17 cellular contexts compared by ENCODE assay signal in genomic region chr4:153936121-153936520, GRCh38.
DNase-seq lines count a peak whose midpoint lies in the region; ATAC-seq and TF ChIP-seq lines count a peak whose summit lies in the region.
"Had no signal": no experiment of that assay in that cellular context is flagged by ENCODE, and none has a peak within 500 bp of the region (broad histone marks: within the 10 kb centered on the region; RNA-seq: fewer than 3 reads in every experiment).

No MANE protein-coding gene starts in this region.

- no peak for ATAC-seq in activated CD8-positive, alpha-beta T cell treated with anti-CD3 and anti-CD28 coated beads for 36 hours
- ATAC-seq: CD8-positive, alpha-beta T cell had no signal

- H3K27me3 Mint-ChIP-seq in activated T-helper 2 cell treated with anti-CD3 and anti-CD28 coated beads, Interferon-gamma antibody, Interleukin-2, Interleukin-4, amounts not matched to agents 10 μg/mL and 5 μg/mL and 100 μg/mL, durations not matched to agents 14 hours and 24 hours and 36 hours (ENCODE audit: low read depth), result peaks cover 35% of the 10 kb centered on the region
- peaks cover 41% of the 10 kb centered on the region for H3K27me3 Mint-ChIP-seq in activated CD8-positive, alpha-beta T cell treated with anti-CD3 and anti-CD28 coated beads for 36 hours

- no peaks in the 10 kb centered on the region for H3K36me3 Mint-ChIP-seq in activated T-helper 2 cell treated with anti-CD3 and anti-CD28 coated beads, Interferon-gamma antibody, Interleukin-2, Interleukin-4, amounts not matched to agents 10 μg/mL and 5 μg/mL and 100 μg/mL, durations not matched to agents 14 hours and 24 hours and 36 hours (ENCODE audit: low read depth)
- H3K36me3 Mint-ChIP-seq in activated CD8-positive, alpha-beta T cell treated with anti-CD3 and anti-CD28 coated beads for 36 hours (ENCODE audit: low read depth), result no peaks in the 10 kb centered on the region
- H3K36me3 Mint-ChIP-seq: CD14-positive monocyte; CD8-positive, alpha-beta T cell had no signal

- TF ChIP-seq CTCF in KMS-11 (conservative IDR thresholded peaks at IDR 0.05; ENCODE audit: low read depth, low read length), result no peak
- no peak for TF ChIP-seq CTCF in activated CD8-positive, alpha-beta T cell treated with anti-CD3 and anti-CD28 coated beads for 36 hours (IDR thresholded peaks at IDR 0.05)

- no peaks in the 10 kb centered on the region for H3K79me2 ChIP-seq in KMS-11 (ENCODE audit: insufficient read depth, low read depth)

- no peak overlapping the region for H3K4me3 Mint-ChIP-seq in activated T-helper 2 cell treated with anti-CD3 and anti-CD28 coated beads, Interferon-gamma antibody, Interleukin-2, Interleukin-4, amounts not matched to agents 10 μg/mL and 5 μg/mL and 100 μg/mL, durations not matched to agents 14 hours and 24 hours and 36 hours (ENCODE audit: low read depth)
- no peak overlapping the region for H3K4me3 Mint-ChIP-seq in activated CD8-positive, alpha-beta T cell treated with anti-CD3 and anti-CD28 coated beads for 36 hours
- H3K4me3 Mint-ChIP-seq: CD14-positive monocyte; CD8-positive, alpha-beta T cell had no signal

- intact Hi-C loops in activated T-helper 2 cell treated with anti-CD3 and anti-CD28 coated beads, Interferon-gamma antibody, Interleukin-2, Interleukin-4, amounts not matched to agents 10 μg/mL and 5 μg/mL and 100 μg/mL, durations not matched to agents 14 hours and 24 hours and 36 hours (cut with micrococcal nuclease), result no loop called here
- intact Hi-C loops in activated CD8-positive, alpha-beta T cell treated with anti-CD3 and anti-CD28 coated beads for 36 hours (cut with micrococcal nuclease), result no loop called here

- CTCF ChIA-PET in activated CD8-positive, alpha-beta T cell treated with anti-CD3 and anti-CD28 coated beads for 36 hours (lab: Charles Lee), result no interaction called here

- H3K14ac ChIP-seq in neuronal stem cell (ENCODE audit: low read length), result no peak overlapping the region

- no peak overlapping the region for H3K4ac ChIP-seq in neuronal stem cell (ENCODE audit: low read length)

- H4K8ac ChIP-seq in neuronal stem cell (ENCODE audit: low read depth, low read length), result no peak overlapping the region

- H3K27ac ChIP-seq in KMS-11 (no peak overlapping the region), neuronal stem cell (replicated peaks; ENCODE audit: low read length) (no peak overlapping the region)
- H3K27ac ChIP-seq: 22Rv1, HL-60 had no signal

- H3K79me1 ChIP-seq in neuronal stem cell (ENCODE audit: low read depth, low read length), result no peaks in the 10 kb centered on the region

- H3K4me1 ChIP-seq in KMS-11 (ENCODE audit: low read depth, poor library complexity, severe bottlenecking) (peaks cover 12% of the 10 kb centered on the region), neuronal stem cell (ENCODE audit: control insufficient read depth in 2 of 2, insufficient read depth in 1 of 2, low read depth in 1 of 2, low read length in 2 of 2) (peaks cover 17 to 22% of the 10 kb centered on the region in 2 donors)

- no peaks in the 10 kb centered on the region for H4K20me1 ChIP-seq in KMS-11 (ENCODE audit: insufficient read depth)

- H3K4me2 ChIP-seq in KMS-11, result peak overlapping the region; percentile 2; the same call in 1 of the 2 replicates
- no peak overlapping the region for H3K4me2 ChIP-seq in neuronal stem cell (ENCODE audit: insufficient read depth, low read length, poor library complexity, severe bottlenecking)

- peaks cover 5% of the 10 kb centered on the region for H3K4me1 Mint-ChIP-seq in activated T-helper 2 cell treated with anti-CD3 and anti-CD28 coated beads, Interferon-gamma antibody, Interleukin-2, Interleukin-4, amounts not matched to agents 10 μg/mL and 5 μg/mL and 100 μg/mL, durations not matched to agents 14 hours and 24 hours and 36 hours (ENCODE audit: low read depth)
- no peaks in the 10 kb centered on the region for H3K4me1 Mint-ChIP-seq in activated CD8-positive, alpha-beta T cell treated with anti-CD3 and anti-CD28 coated beads for 36 hours (ENCODE audit: low read depth)

- no peak overlapping the region for H2BK5ac ChIP-seq in neuronal stem cell (ENCODE audit: low read length)

- H3K27me3 ChIP-seq in KMS-11 (ENCODE audit: insufficient read depth, low read depth) (no peaks in the 10 kb centered on the region), neuronal stem cell (ENCODE audit: control insufficient read depth in 3 of 3, insufficient read depth in 3 of 3, low read depth in 1 of 3, low read length in 3 of 3) (no peaks in the 10 kb centered on the region)

- H2AK5ac ChIP-seq in neuronal stem cell (ENCODE audit: low read depth, low read length), result no peak overlapping the region

- no peak overlapping the region for H2BK120ac ChIP-seq in neuronal stem cell (ENCODE audit: low read depth, low read length)

- 0 out of 2 replicates have a peak overlapping the region, but pooled peaks have one; percentile 12 for H2AFZ ChIP-seq in KMS-11 (ENCODE audit: low read depth)
- H2AFZ ChIP-seq in neuronal stem cell (ENCODE audit: low read length), result no peak overlapping the region

- POLR2A ChIA-PET in activated CD8-positive, alpha-beta T cell treated with anti-CD3 and anti-CD28 coated beads for 36 hours (lab: Charles Lee), result no interaction called here

- in situ Hi-C loops in SK-MEL-5 (cut with HindIII; ENCODE audit: low pct_unique_long_range_greater_than_20kb, low sequenced_read_pairs), result no loop called here

- no peaks in the 10 kb centered on the region for H3K36me3 ChIP-seq in KMS-11 (ENCODE audit: insufficient read depth)
- H3K36me3 ChIP-seq in neuronal stem cell (replicated peaks in 1 of 2; ENCODE audit: control insufficient read depth in 2 of 2, insufficient read depth in 2 of 2, low read length in 2 of 2), result no peaks in the 10 kb centered on the region

- H4K91ac ChIP-seq in neuronal stem cell (ENCODE audit: low read depth, low read length, poor library complexity), result no peak overlapping the region

- no peaks in the 10 kb centered on the region for H3K9me3 ChIP-seq in neuronal stem cell (replicated peaks in 1 of 2; ENCODE audit: control insufficient read depth in 2 of 2, insufficient read depth in 1 of 2, low read depth in 1 of 2, low read length in 2 of 2)

- H3K9ac ChIP-seq in KMS-11 (no peak overlapping the region), neuronal stem cell (ENCODE audit: low read depth, low read length, poor library complexity) (no peak overlapping the region)

- no peak overlapping the region for H3K4me3 ChIP-seq in KMS-11 (IDR thresholded peaks at IDR 0.05; ENCODE audit: insufficient read depth, low read depth, low read length)
- no peak overlapping the region for H3K4me3 ChIP-seq in neuronal stem cell (ENCODE audit: low read length in 2 of 2)

- no peak overlapping the region for H3K27ac Mint-ChIP-seq in activated T-helper 2 cell treated with anti-CD3 and anti-CD28 coated beads, Interferon-gamma antibody, Interleukin-2, Interleukin-4, amounts not matched to agents 10 μg/mL and 5 μg/mL and 100 μg/mL, durations not matched to agents 14 hours and 24 hours and 36 hours
- H3K27ac Mint-ChIP-seq in activated CD8-positive, alpha-beta T cell treated with anti-CD3 and anti-CD28 coated beads for 36 hours, result no peak overlapping the region
- H3K27ac Mint-ChIP-seq: CD14-positive monocyte; CD8-positive, alpha-beta T cell had no signal

- no peak overlapping the region for H2BK15ac ChIP-seq in neuronal stem cell (ENCODE audit: low read length)

- no CpG with 5 or more reads among the region's 3 CpGs for WGBS in neuronal stem cell (ENCODE audit: extremely low coverage in 2 of 2, insufficient read length in 2 of 2, insufficient replicate concordance in 1 of 2), 2 donors

- H3K18ac ChIP-seq in neuronal stem cell (ENCODE audit: low read length), result peak overlapping the region; percentile 9

- no peak overlapping the region for H2BK12ac ChIP-seq in neuronal stem cell (ENCODE audit: low read length)

- no peaks in the 10 kb centered on the region for H3K9me3 Mint-ChIP-seq in activated T-helper 2 cell treated with anti-CD3 and anti-CD28 coated beads, Interferon-gamma antibody, Interleukin-2, Interleukin-4, amounts not matched to agents 10 μg/mL and 5 μg/mL and 100 μg/mL, durations not matched to agents 14 hours and 24 hours and 36 hours
- H3K9me3 Mint-ChIP-seq in activated CD8-positive, alpha-beta T cell treated with anti-CD3 and anti-CD28 coated beads for 36 hours, result peaks cover 4% of the 10 kb centered on the region
- H3K9me3 Mint-ChIP-seq: CD14-positive monocyte; CD8-positive, alpha-beta T cell had no signal

- no peak overlapping the region for H3K23ac ChIP-seq in neuronal stem cell (ENCODE audit: low read depth, low read length, poor library complexity)

- DNase-seq in NCI-H82 (lab: John Stamatoyannopoulos, UW), result peak; percentile 43
- no peak for DNase-seq in NCI-H82 treated with DMSO at 0.1 percent for 48 hours (lab: John Stamatoyannopoulos, UW; ENCODE audit: unreplicated experiment)
- DNase-seq in SK-MEL-5 (ENCODE audit: low read depth, low spot score), result peak; percentile 1
- DNase-seq in neuronal stem cell (ENCODE audit: low spot score), result no peak
- no peak for DNase-seq in putamen (ENCODE audit: low spot score)
- DNase-seq in activated T-helper 2 cell treated with anti-CD3 and anti-CD28 coated beads, Interferon-gamma antibody, Interleukin-2, Interleukin-4, amounts not matched to agents 10 μg/mL and 5 μg/mL and 100 μg/mL, durations not matched to agents 14 hours and 24 hours and 36 hours (ENCODE audit: low spot score), result no peak
- DNase-seq in activated CD8-positive, alpha-beta T cell treated with anti-CD3 and anti-CD28 coated beads for 36 hours, result no peak
- DNase-seq: CD8-positive, alpha-beta T cell; COR-L47; DMS153; DMS79 treated with DMSO at 0.1 percent for 48 hours; GDM1; HCEC 1CT had no signal

Comparison
In these comparisons a context has a peak if more than half of its experiments do, and no peak if none do; other contexts are left out.
1. DNase-seq: peak in NCI-H82 (single experiment) and SK-MEL-5 (single experiment); none in NCI-H82 treated with DMSO at 0.1 percent for 48 hours (single experiment), neuronal stem cell (single experiment), putamen (single experiment), activated T-helper 2 cell treated with anti-CD3 and anti-CD28 coated beads, Interferon-gamma antibody, Interleukin-2, Interleukin-4, amounts not matched to agents 10 μg/mL and 5 μg/mL and 100 μg/mL, durations not matched to agents 14 hours and 24 hours and 36 hours (single experiment) and activated CD8-positive, alpha-beta T cell treated with anti-CD3 and anti-CD28 coated beads for 36 hours (single experiment).